Comparison of ENCODE assay signal across 20 cellular contexts in genomic region chr7:1489336-1489735, GRCh38. TPM values are rescaled to one million over a fixed set of nuclear protein-coding genes. Genes with fewer than 3 reads are reported as not detected.
DNase-seq lines count a peak whose midpoint lies in the region; ATAC-seq, FAIRE-seq and TF ChIP-seq lines count a peak whose summit lies in the region.
"Had no signal": no experiment of that assay in that cellular context is flagged by ENCODE, and none has a peak within 500 bp of the region (broad histone marks: within the 10 kb centered on the region; RNA-seq: fewer than 3 reads in every experiment).

No MANE protein-coding gene starts in this region.

- CTCF ChIA-PET in HepG2 (lab: Yijun Ruan, JAX; ENCODE audit: low intra/inter-chr PET ratio, low total read pairs): no interaction called here

- H2BK15ac ChIP-seq in mesenchymal stem cell (ENCODE audit: low read depth, poor library complexity, severe bottlenecking): no peak overlapping the region

- H2BK120ac ChIP-seq in mesenchymal stem cell (ENCODE audit: low read depth, low read length): no peak overlapping the region

- no peak for FAIRE-seq in HepG2 (lab: Jason Lieb, UNC)
- FAIRE-seq: A204.1, GM12891, GM18507 had no signal

- no peak overlapping the region for H3K4me2 ChIP-seq in HepG2 (ENCODE audit: low read depth, low read length)
- H3K4me2 ChIP-seq in mesenchymal stem cell (ENCODE audit: low read length, poor library complexity, severe bottlenecking): no peak overlapping the region
- H3K4me2 ChIP-seq: BLaER1 treated with 17β-estradiol and CSF1 and Interleukin-3, amounts not matched to agents 10 nM and 100 nM; GM23338 had no signal

- peak overlapping the region; percentile 40 for H3K27ac Mint-ChIP-seq in stimulated activated memory B cell treated with anti-CD40 and anti-IgM and Interleukin-4, amounts not matched to agents 10 μg/mL and 1 μg/mL and 100 μg/mL, for 72 hours
- H3K27ac Mint-ChIP-seq: CD4-positive, alpha-beta T cell; GM23338 had no signal

- H3K9me3 ChIP-seq in HepG2 (ENCODE audit: low read length): no peaks in the 10 kb centered on the region
- no peaks in the 10 kb centered on the region for H3K9me3 ChIP-seq in right lobe of liver
- no peaks in the 10 kb centered on the region for H3K9me3 ChIP-seq in mesenchymal stem cell (ENCODE audit: control insufficient read depth, low read length)
- no peaks in the 10 kb centered on the region for H3K9me3 ChIP-seq in effector memory CD4-positive, alpha-beta T cell (ENCODE audit: control insufficient read depth, low read length)
- H3K9me3 ChIP-seq: BE2C; BLaER1 treated with 17β-estradiol and CSF1 and Interleukin-3, amounts not matched to agents 10 nM and 100 nM had no signal

- H4K8ac ChIP-seq in mesenchymal stem cell (ENCODE audit: low read length): no peak overlapping the region

- H4K20me1 ChIP-seq in HepG2 (ENCODE audit: insufficient read depth, low read length): no peaks in the 10 kb centered on the region

- TF ChIP-seq EP300 in HepG2 (IDR thresholded peaks at IDR 0.05; ENCODE audit: low read depth in 2 of 2, low read length in 2 of 2) (no peak), HepG2 (CRISPR knock-in tag; IDR thresholded peaks at IDR 0.05; ENCODE audit: borderline replicate concordance) (no peak)

- H4K91ac ChIP-seq in mesenchymal stem cell (ENCODE audit: low read length): peak overlapping the region; percentile 18

- no peak for TF ChIP-seq CTCF in HepG2 (CRISPR knock-in tag; IDR thresholded peaks at IDR 0.05)
- TF ChIP-seq CTCF in right lobe of liver (IDR thresholded peaks at IDR 0.05): no peak

- H3K4me1 ChIP-seq in HepG2 (ENCODE audit: insufficient read depth, low read length) (no peaks in the 10 kb centered on the region), right lobe of liver (no peaks in the 10 kb centered on the region), mesenchymal stem cell (ENCODE audit: control insufficient read depth, insufficient read depth, low read depth, low read length) (no peaks in the 10 kb centered on the region)
- H3K4me1 ChIP-seq in effector memory CD4-positive, alpha-beta T cell (ENCODE audit: control insufficient read depth, insufficient read depth, low read length, poor library complexity, severe bottlenecking): no peaks in the 10 kb centered on the region
- H3K4me1 ChIP-seq: BE2C; BLaER1 treated with 17β-estradiol and CSF1 and Interleukin-3, amounts not matched to agents 10 nM and 100 nM had no signal

- H3K9ac ChIP-seq in HepG2 (ENCODE audit: insufficient read depth, low read depth, low read length): no peak overlapping the region
- no peak overlapping the region for H3K9ac ChIP-seq in mesenchymal stem cell (ENCODE audit: low read length)
- H3K9ac ChIP-seq: BLaER1 treated with 17β-estradiol and CSF1 and Interleukin-3, amounts not matched to agents 10 nM and 100 nM had no signal

- H3K79me1 ChIP-seq in mesenchymal stem cell (replicated peaks; ENCODE audit: low read length, poor library complexity, severe bottlenecking): peaks cover 37% of the 10 kb centered on the region

- H3K27ac ChIP-seq in HepG2 (ENCODE audit: extremely low read length, insufficient read depth, low read length) (no peak overlapping the region), right lobe of liver (no peak overlapping the region), mesenchymal stem cell (ENCODE audit: low read length, poor library complexity, severe bottlenecking) (no peak overlapping the region)
- no peak overlapping the region for H3K27ac ChIP-seq in effector memory CD4-positive, alpha-beta T cell (ENCODE audit: insufficient read depth, low read length, poor library complexity, severe bottlenecking)
- H3K27ac ChIP-seq: 22Rv1; BLaER1 treated with 17β-estradiol and CSF1 and Interleukin-3, amounts not matched to agents 10 nM and 100 nM had no signal

- H3K23ac ChIP-seq in mesenchymal stem cell (ENCODE audit: low read length in 2 of 2): no peak overlapping the region

- H3K36me3 ChIP-seq in HepG2 (replicated peaks in 1 of 2; ENCODE audit: control insufficient read depth in 1 of 2, insufficient read depth in 2 of 2, low read length in 2 of 2) (peaks cover 23 to 56% of the 10 kb centered on the region in 2 experiments; a peak in 4 of 5 replicates), right lobe of liver (peaks cover 0 to 44% (median 3%) of the 10 kb centered on the region in 4 donors), mesenchymal stem cell (ENCODE audit: control insufficient read depth in 1 of 2, insufficient read depth in 2 of 2, low read depth in 1 of 2, low read length in 2 of 2) (peaks cover 76 to 98% of the 10 kb centered on the region in 2 experiments)
- H3K36me3 ChIP-seq in effector memory CD4-positive, alpha-beta T cell (ENCODE audit: control insufficient read depth, insufficient read depth, low read length): peaks cover 75% of the 10 kb centered on the region

- no peaks in the 10 kb centered on the region for H3K4me1 Mint-ChIP-seq in stimulated activated memory B cell treated with anti-CD40 and anti-IgM and Interleukin-4, amounts not matched to agents 10 μg/mL and 1 μg/mL and 100 μg/mL, for 72 hours
- H3K4me1 Mint-ChIP-seq: CD14-positive monocyte, GM23338, H9 had no signal

- H3K36me3 Mint-ChIP-seq in stimulated activated memory B cell treated with anti-CD40 and anti-IgM and Interleukin-4, amounts not matched to agents 10 μg/mL and 1 μg/mL and 100 μg/mL, for 72 hours: peaks cover 73% of the 10 kb centered on the region

- H2AK5ac ChIP-seq in mesenchymal stem cell (ENCODE audit: low read length, severe bottlenecking): no peak overlapping the region

- no peak for ATAC-seq in HepG2
- ATAC-seq in right lobe of liver: no peak
- ATAC-seq in stimulated activated memory B cell treated with anti-CD40 and anti-IgM and Interleukin-4, amounts not matched to agents 10 μg/mL and 1 μg/mL and 100 μg/mL, for 72 hours: no peak
- ATAC-seq in HG03378 (IDR thresholded peaks at IDR 0.05; ENCODE audit: unreplicated experiment): no peak
- ATAC-seq: GM23338 had no signal

- no peaks in the 10 kb centered on the region for H3K79me2 ChIP-seq in HepG2 (ENCODE audit: insufficient read depth, low read length)

- H3K9me3 Mint-ChIP-seq in stimulated activated memory B cell treated with anti-CD40 and anti-IgM and Interleukin-4, amounts not matched to agents 10 μg/mL and 1 μg/mL and 100 μg/mL, for 72 hours: no peaks in the 10 kb centered on the region
- H3K9me3 Mint-ChIP-seq: CD4-positive, alpha-beta T cell; CD8-positive, alpha-beta memory T cell; GM23338; H9 had no signal

- DNase-seq in HepG2 (ENCODE audit: low spot score): no peak
- no peak for DNase-seq in right lobe of liver
- DNase-seq in mesenchymal stem cell: no peak
- no peak for DNase-seq in effector memory CD4-positive, alpha-beta T cell
- DNase-seq: BE2C; CD4-positive, alpha-beta T cell; CD8-positive, alpha-beta memory T cell; DMS53; DMS79 treated with DMSO at 0.1 percent for 48 hours; GF-D8; H9 had no signal

- no peaks in the 10 kb centered on the region for H3K27me3 Mint-ChIP-seq in stimulated activated memory B cell treated with anti-CD40 and anti-IgM and Interleukin-4, amounts not matched to agents 10 μg/mL and 1 μg/mL and 100 μg/mL, for 72 hours
- H3K27me3 Mint-ChIP-seq: CD4-positive, alpha-beta T cell had no signal

- H2BK12ac ChIP-seq in mesenchymal stem cell (ENCODE audit: low read length in 2 of 2): no peak overlapping the region

- intact Hi-C loops in HepG2 (cut with micrococcal nuclease; ENCODE audit: unreplicated experiment) (no loop called here), right lobe of liver (cut with DNase I) (no loop called here)

- 95% methylated on average over 16 of the region's 18 CpGs for WGBS in HepG2 (ENCODE audit: low lambda C conversion rate)
- 67% methylated on average over 3 of the region's 18 CpGs for WGBS in right lobe of liver (ENCODE audit: insufficient coverage, low coverage, low lambda C conversion rate, missing lambda C conversion rate)
- WGBS in mesenchymal stem cell: 94% methylated on average over 18 of the region's 18 CpGs

- H2AFZ ChIP-seq in HepG2 (ENCODE audit: low read length) (no peak overlapping the region), mesenchymal stem cell (ENCODE audit: low read depth, low read length) (no peak overlapping the region)
- H2AFZ ChIP-seq: GM23338 had no signal

- H3K18ac ChIP-seq in mesenchymal stem cell (ENCODE audit: low read depth in 1 of 2, low read length in 2 of 2): no peak overlapping the region

- no peak overlapping the region for H3K4me3 ChIP-seq in HepG2 (replicated peaks in 1 of 3; ENCODE audit: insufficient read depth in 1 of 3, low read depth in 2 of 3, low read length in 3 of 3)
- H3K4me3 ChIP-seq in right lobe of liver: no peak overlapping the region
- H3K4me3 ChIP-seq in mesenchymal stem cell (ENCODE audit: insufficient read depth in 1 of 2, low read depth in 1 of 2, low read length in 2 of 2): no peak overlapping the region
- no peak overlapping the region for H3K4me3 ChIP-seq in effector memory CD4-positive, alpha-beta T cell (ENCODE audit: insufficient read depth, low read depth, low read length, poor library complexity, severe bottlenecking)
- H3K4me3 ChIP-seq: BLaER1 treated with 17β-estradiol and CSF1 and Interleukin-3, amounts not matched to agents 10 nM and 100 nM; GM23338 had no signal

- H3K14ac ChIP-seq in mesenchymal stem cell (ENCODE audit: low read length in 2 of 2): no peak overlapping the region

- in situ Hi-C loops in HepG2 (cut with HindIII; ENCODE audit: extremely low pct_ligation_motif_present, low pct_unique_long_range_greater_than_20kb): no loop called here

- no peak overlapping the region for H2BK5ac ChIP-seq in mesenchymal stem cell (ENCODE audit: low read depth, low read length, poor library complexity, severe bottlenecking)

- BruUV-seq in HepG2 (replicated peaks; lab: Mats Ljungman, UMichigan): no TSS peak

- TF ChIP-seq POLR2A in HepG2 (IDR thresholded peaks at IDR 0.05; ENCODE audit: insufficient read depth in 1 of 2, low read depth in 2 of 2, low read length in 2 of 2) (no peak), right lobe of liver (IDR thresholded peaks at IDR 0.05) (no peak)

- no peak overlapping the region for H3K4me3 Mint-ChIP-seq in stimulated activated memory B cell treated with anti-CD40 and anti-IgM and Interleukin-4, amounts not matched to agents 10 μg/mL and 1 μg/mL and 100 μg/mL, for 72 hours
- H3K4me3 Mint-ChIP-seq: CD14-positive monocyte; CD4-positive, alpha-beta T cell; CD8-positive, alpha-beta memory T cell; GM23338; H9 had no signal

- no peak for TF ChIP-seq RAD21 in HepG2 (CRISPR knock-in tag; IDR thresholded peaks at IDR 0.05)

- POLR2A ChIA-PET in HepG2 (lab: Yijun Ruan, JAX): no interaction called here

- no peak overlapping the region for H3K4ac ChIP-seq in mesenchymal stem cell (ENCODE audit: low read depth in 1 of 2, low read length in 2 of 2)

- no peaks in the 10 kb centered on the region for H3K27me3 ChIP-seq in HepG2 (ENCODE audit: control insufficient read depth in 1 of 2, insufficient read depth in 2 of 2, low read length in 2 of 2)
- H3K27me3 ChIP-seq in right lobe of liver: no peaks in the 10 kb centered on the region
- H3K27me3 ChIP-seq in mesenchymal stem cell (ENCODE audit: control insufficient read depth in 1 of 2, insufficient read depth in 1 of 2, low read length in 2 of 2): no peaks in the 10 kb centered on the region
- H3K27me3 ChIP-seq in effector memory CD4-positive, alpha-beta T cell (replicated peaks; ENCODE audit: control insufficient read depth, insufficient read depth, low read length, poor library complexity, severe bottlenecking): no peaks in the 10 kb centered on the region
- H3K27me3 ChIP-seq: BE2C; BLaER1 treated with 17β-estradiol and CSF1 and Interleukin-3, amounts not matched to agents 10 nM and 100 nM had no signal

RNA-seq across cellular contexts. Expression of gene INTS1, which starts 14.9 kb away (rescaled TPM):
- total RNA-seq in HepG2 (2016; rRNA removed; fragmentation: Illumina TruSeq; extraction: Trizol): 17.3 and 29.0 TPM in 2 replicates
- total RNA-seq in HepG2 (2016; cell fraction: cytosol; rRNA removed; fragmentation: Illumina TruSeq; extraction: Trizol; ENCODE audit: low read depth): 5.1 and 5.5 TPM in 2 replicates
- total RNA-seq in HepG2 (2016; cell fraction: insoluble cytoplasmic fraction; rRNA removed; fragmentation: Illumina TruSeq; extraction: Trizol): 10.4 and 29.7 TPM in 2 replicates
- total RNA-seq in HepG2 (2016; cell fraction: membrane; rRNA removed; fragmentation: Illumina TruSeq; extraction: Trizol): 7.6 and 9.1 TPM in 2 replicates
- 41.5 and 48.7 TPM in 2 replicates for total RNA-seq in HepG2 (2016; cell fraction: nucleus; rRNA removed; fragmentation: Illumina TruSeq; extraction: Trizol)
- polyA plus RNA-seq in HepG2 (2011; rRNA removed): 13.7 and 18.2 TPM in 2 replicates
- 13.7 and 18.1 TPM in 2 replicates for polyA plus RNA-seq in HepG2 (2011; cell fraction: cytosol; rRNA removed)
- 167 and 254 TPM in 2 replicates for polyA plus RNA-seq in HepG2 (2011; cell fraction: nucleus; rRNA removed)
- polyA plus RNA-seq in HepG2 (2012): 20.5 and 22.5 TPM in 2 replicates
- polyA plus RNA-seq in HepG2 (2016; cell fraction: cytosol; fragmentation: Illumina TruSeq; extraction: Trizol; ENCODE audit: low read depth): 3.9 and 4.3 TPM in 2 replicates
- polyA plus RNA-seq in HepG2 (2016; cell fraction: insoluble cytoplasmic fraction; fragmentation: Illumina TruSeq; extraction: Trizol; ENCODE audit: low read depth): 11.9 and 26.2 TPM in 2 replicates
- polyA plus RNA-seq in HepG2 (2016; cell fraction: membrane; fragmentation: Illumina TruSeq; extraction: Trizol; ENCODE audit: low read depth): 6.0 and 6.1 TPM in 2 replicates
- 118 and 123 TPM in 2 replicates for polyA plus RNA-seq in HepG2 (2016; cell fraction: nucleus; fragmentation: Illumina TruSeq; extraction: Trizol; ENCODE audit: insufficient read depth, low read depth)
- polyA minus RNA-seq in HepG2 (2011; rRNA and poly(A)+ RNA removed; ENCODE audit: low replicate concordance): 33.5 and 55.8 TPM in 2 replicates
- 18.4 and 23.7 TPM in 2 replicates for polyA minus RNA-seq in HepG2 (2011; cell fraction: cytosol; rRNA and poly(A)+ RNA removed)
- polyA minus RNA-seq in HepG2 (2011; cell fraction: nucleus; rRNA and poly(A)+ RNA removed): 25.5 and 29.1 TPM in 2 replicates
- 10 to 100 TPM; 30.1 to 49.6 (median 41.2) TPM for total RNA-seq in right lobe of liver
- polyA plus RNA-seq in mesenchymal stem cell (2013, experiment 1 of 2): 23.4 TPM
- 22.7 TPM for polyA plus RNA-seq in mesenchymal stem cell (2013, experiment 2 of 2)

RNA-seq across cellular contexts. Expression of gene MICALL2, which starts 30.1 kb away (rescaled TPM):
- total RNA-seq in HepG2 (2016; rRNA removed; fragmentation: Illumina TruSeq; extraction: Trizol) (1.8 and 5.8 TPM in 2 replicates), right lobe of liver (10 to 100 TPM in 5 of 6 experiments, 1 to 10 TPM in 1; 8.2 to 23.8 (median 13.6) TPM)
- total RNA-seq in HepG2 (2016; cell fraction: cytosol; rRNA removed; fragmentation: Illumina TruSeq; extraction: Trizol; ENCODE audit: low read depth): 5.5 and 6.3 TPM in 2 replicates
- 2.1 and 6.3 TPM in 2 replicates for total RNA-seq in HepG2 (2016; cell fraction: insoluble cytoplasmic fraction; rRNA removed; fragmentation: Illumina TruSeq; extraction: Trizol)
- 2.9 and 3.0 TPM in 2 replicates for total RNA-seq in HepG2 (2016; cell fraction: membrane; rRNA removed; fragmentation: Illumina TruSeq; extraction: Trizol)
- total RNA-seq in HepG2 (2016; cell fraction: nucleus; rRNA removed; fragmentation: Illumina TruSeq; extraction: Trizol): 7.9 and 10.2 TPM in 2 replicates
- 12.4 and 15.0 TPM in 2 replicates for polyA plus RNA-seq in HepG2 (2011; rRNA removed)
- 2.3 and 4.4 TPM in 2 replicates for polyA plus RNA-seq in HepG2 (2011; cell fraction: cytosol; rRNA removed)
- 231 and 294 TPM in 2 replicates for polyA plus RNA-seq in HepG2 (2011; cell fraction: nucleus; rRNA removed)
- polyA plus RNA-seq in HepG2 (2012): 5.9 and 10.1 TPM in 2 replicates
- polyA plus RNA-seq in HepG2 (2016; cell fraction: cytosol; fragmentation: Illumina TruSeq; extraction: Trizol; ENCODE audit: low read depth): 1.1 and 1.7 TPM in 2 replicates
- 1.9 and 2.3 TPM in 2 replicates for polyA plus RNA-seq in HepG2 (2016; cell fraction: insoluble cytoplasmic fraction; fragmentation: Illumina TruSeq; extraction: Trizol; ENCODE audit: low read depth)
- polyA plus RNA-seq in HepG2 (2016; cell fraction: membrane; fragmentation: Illumina TruSeq; extraction: Trizol; ENCODE audit: low read depth): 1.3 and 1.7 TPM in 2 replicates
- 32.1 and 32.9 TPM in 2 replicates for polyA plus RNA-seq in HepG2 (2016; cell fraction: nucleus; fragmentation: Illumina TruSeq; extraction: Trizol; ENCODE audit: insufficient read depth, low read depth)
- 17.6 and 22.4 TPM in 2 replicates for polyA minus RNA-seq in HepG2 (2011; rRNA and poly(A)+ RNA removed; ENCODE audit: low replicate concordance)
- 2.2 and 2.5 TPM in 2 replicates for polyA minus RNA-seq in HepG2 (2011; cell fraction: cytosol; rRNA and poly(A)+ RNA removed)
- polyA minus RNA-seq in HepG2 (2011; cell fraction: nucleus; rRNA and poly(A)+ RNA removed): 26.2 and 30.8 TPM in 2 replicates
- polyA plus RNA-seq in mesenchymal stem cell (2013, experiment 1 of 2): 31.0 TPM
- polyA plus RNA-seq in mesenchymal stem cell (2013, experiment 2 of 2): 31.5 TPM

RNA-seq across cellular contexts. Expression of gene MAFK, which starts 41.2 kb away (rescaled TPM):
- total RNA-seq in HepG2 (2016; rRNA removed; fragmentation: Illumina TruSeq; extraction: Trizol) (9.2 and 10.4 TPM in 2 replicates), right lobe of liver (10 to 100 TPM in 4 of 6 experiments, 1 to 10 TPM in 2; 6.9 to 29.7 (median 13.1) TPM)
- total RNA-seq in HepG2 (2016; cell fraction: cytosol; rRNA removed; fragmentation: Illumina TruSeq; extraction: Trizol; ENCODE audit: low read depth): 1.4 and 1.5 TPM in 2 replicates
- 8.1 and 11.1 TPM in 2 replicates for total RNA-seq in HepG2 (2016; cell fraction: insoluble cytoplasmic fraction; rRNA removed; fragmentation: Illumina TruSeq; extraction: Trizol)
- total RNA-seq in HepG2 (2016; cell fraction: membrane; rRNA removed; fragmentation: Illumina TruSeq; extraction: Trizol): 4.0 and 4.6 TPM in 2 replicates
- total RNA-seq in HepG2 (2016; cell fraction: nucleus; rRNA removed; fragmentation: Illumina TruSeq; extraction: Trizol): 6.5 TPM in 2 replicates
- polyA plus RNA-seq in HepG2 (2011; rRNA removed): 7.3 and 13.8 TPM in 2 replicates
- polyA plus RNA-seq in HepG2 (2011; cell fraction: cytosol; rRNA removed): 6.2 and 7.3 TPM in 2 replicates
- 63.2 and 72.7 TPM in 2 replicates for polyA plus RNA-seq in HepG2 (2011; cell fraction: nucleus; rRNA removed)
- polyA plus RNA-seq in HepG2 (2012): 15.2 and 31.6 TPM in 2 replicates
- polyA plus RNA-seq in HepG2 (2016; cell fraction: cytosol; fragmentation: Illumina TruSeq; extraction: Trizol; ENCODE audit: low read depth): 0.54 and 0.61 TPM in 2 replicates
- 6.5 and 8.2 TPM in 2 replicates for polyA plus RNA-seq in HepG2 (2016; cell fraction: insoluble cytoplasmic fraction; fragmentation: Illumina TruSeq; extraction: Trizol; ENCODE audit: low read depth)
- 1.9 TPM in 2 replicates for polyA plus RNA-seq in HepG2 (2016; cell fraction: membrane; fragmentation: Illumina TruSeq; extraction: Trizol; ENCODE audit: low read depth)
- 19.6 and 20.9 TPM in 2 replicates for polyA plus RNA-seq in HepG2 (2016; cell fraction: nucleus; fragmentation: Illumina TruSeq; extraction: Trizol; ENCODE audit: insufficient read depth, low read depth)
- polyA minus RNA-seq in HepG2 (2011; rRNA and poly(A)+ RNA removed; ENCODE audit: low replicate concordance): 11.1 and 17.4 TPM in 2 replicates
- polyA minus RNA-seq in HepG2 (2011; cell fraction: cytosol; rRNA and poly(A)+ RNA removed): 12.7 and 12.8 TPM in 2 replicates
- 10.8 and 12.7 TPM in 2 replicates for polyA minus RNA-seq in HepG2 (2011; cell fraction: nucleus; rRNA and poly(A)+ RNA removed)
- 12.8 TPM for polyA plus RNA-seq in mesenchymal stem cell (2013, experiment 1 of 2)
- 12.8 TPM for polyA plus RNA-seq in mesenchymal stem cell (2013, experiment 2 of 2)
